ENCODE assay signal across 1 cellular context in genomic region chr7:150322833-150323681, GRCh38.
TF ChIP-seq lines count a peak whose summit lies in the region.

Gene ACTR3C (minus strand): TSS chr7:150323545. CDS start chr7:150295296, 28,249 bp downstream.
Gene LRRC61 (plus strand): TSS chr7:150323355. CDS start chr7:150336862, 13,507 bp downstream.

TF ChIP-seq in HepG2, 621 proteins besides CTCF, POLR2A, EP300 and RAD21 (continued from another document and continues in another):
- TF ChIP-seq PBX2 (CRISPR knock-in tag; IDR thresholded peaks at IDR 0.05) (no peak), ZNF790 (CRISPR knock-in tag; IDR thresholded peaks at IDR 0.05; ENCODE audit: borderline replicate concordance) (peak; percentile 90; the same call in 1 of the 2 replicates), TCF12 (IDR thresholded peaks at IDR 0.05) (no peak), TCF12 (CRISPR knock-in tag; IDR thresholded peaks at IDR 0.05) (peak; percentile 48; the same call in 1 of the 2 replicates), MTA3 (CRISPR knock-in tag; IDR thresholded peaks at IDR 0.05) (no peak), SPEN (CRISPR knock-in tag; IDR thresholded peaks at IDR 0.05; ENCODE audit: low read depth) (peak; percentile 90), HDAC6 (IDR thresholded peaks at IDR 0.05; ENCODE audit: low read depth, low read length) (no peak), FOXO4 (CRISPR knock-in tag; conservative IDR thresholded peaks at IDR 0.05) (no peak), EZH2 (conservative IDR thresholded peaks at IDR 0.05; ENCODE audit: low read depth, low read length) (no peak), ZNF609 (CRISPR knock-in tag; IDR thresholded peaks at IDR 0.05; ENCODE audit: borderline replicate concordance) (peak; percentile 62; the same call in 1 of the 2 replicates), CREM (IDR thresholded peaks at IDR 0.05) (no peak), CREM (CRISPR knock-in tag; IDR thresholded peaks at IDR 0.05) (no peak), ZNF552 (CRISPR knock-in tag; IDR thresholded peaks at IDR 0.05; ENCODE audit: borderline replicate concordance) (no peak; the same call in none of the 2 replicates), ZNF740 (CRISPR knock-in tag; IDR thresholded peaks at IDR 0.05) (peak; percentile 72), MTF2 (CRISPR knock-in tag; IDR thresholded peaks at IDR 0.05; ENCODE audit: borderline replicate concordance) (peak; percentile 82; the same call in 1 of the 2 replicates), SMYD3 (CRISPR knock-in tag; IDR thresholded peaks at IDR 0.05) (no peak), PHF5A (CRISPR knock-in tag; IDR thresholded peaks at IDR 0.05; ENCODE audit: low read depth, unreplicated experiment) (no peak), ATF5 (CRISPR knock-in tag; IDR thresholded peaks at IDR 0.05; ENCODE audit: low read depth) (no peak), XRCC5 (optimal IDR thresholded peaks at IDR 0.05; ENCODE audit: low read length) (peak; percentile 56), KLF11 (CRISPR knock-in tag; IDR thresholded peaks at IDR 0.05) (peak; percentile 25; the same call in 1 of the 2 replicates), ZNF382 (CRISPR knock-in tag; IDR thresholded peaks at IDR 0.05; ENCODE audit: borderline replicate concordance) (no peak), PPARG (CRISPR knock-in tag; conservative IDR thresholded peaks at IDR 0.05) (no peak), ZC3H4 (CRISPR knock-in tag; IDR thresholded peaks at IDR 0.05; ENCODE audit: borderline replicate concordance) (peak; percentile 47; the same call in 1 of the 2 replicates), RXRA (CRISPR knock-in tag; IDR thresholded peaks at IDR 0.05) (peak; percentile 95), SRY (CRISPR knock-in tag; IDR thresholded peaks at IDR 0.05) (peak; percentile 93), HMGA1 (CRISPR knock-in tag; conservative IDR thresholded peaks at IDR 0.05) (no peak), ZIK1 (CRISPR knock-in tag; IDR thresholded peaks at IDR 0.05; ENCODE audit: borderline replicate concordance, low read depth) (peak; percentile 60), ZBTB40 (IDR thresholded peaks at IDR 0.05) (no peak), ZBTB40 (CRISPR knock-in tag; IDR thresholded peaks at IDR 0.05) (peak; percentile 75), ZC3H13 (CRISPR knock-in tag; IDR thresholded peaks at IDR 0.05) (peak; percentile 75), ZMYM3 (CRISPR knock-in tag; IDR thresholded peaks at IDR 0.05) (no peak; the same call in 1 of the 2 replicates), ETV6 (CRISPR knock-in tag; conservative IDR thresholded peaks at IDR 0.05) (peak; percentile 88), NFAT5 (CRISPR knock-in tag; IDR thresholded peaks at IDR 0.05) (peak; percentile 90), ZNF124 (CRISPR knock-in tag; IDR thresholded peaks at IDR 0.05) (no peak), SSRP1 (CRISPR knock-in tag; IDR thresholded peaks at IDR 0.05) (no peak), MYC (CRISPR knock-in tag; IDR thresholded peaks at IDR 0.05; ENCODE audit: borderline replicate concordance) (peak; percentile 95), KDM5A (IDR thresholded peaks at IDR 0.05; ENCODE audit: borderline replicate concordance, low read length) (no peak; the same call in 1 of the 2 replicates), MXI1 (IDR thresholded peaks at IDR 0.05; ENCODE audit: borderline replicate concordance, low read depth, low read length) (no peak; the same call in 2 of the 3 replicates), GZF1 (CRISPR knock-in tag; IDR thresholded peaks at IDR 0.05) (peak; percentile 70; the same call in 1 of the 2 replicates)
